ENCODE assay signal across 8 cellular contexts in genomic region chr5:35884125-35884788, GRCh38. TPM values are rescaled to one million over a fixed set of nuclear protein-coding genes. Genes with fewer than 3 reads are reported as not detected.
DNase-seq lines count a peak whose midpoint lies in the region; ATAC-seq and TF ChIP-seq lines count a peak whose summit lies in the region.

No MANE protein-coding gene starts in this region.

- H4K20me1 ChIP-seq in SK-N-SH (ENCODE audit: insufficient read depth): no peaks in the 10 kb centered on the region

- WGBS in SK-N-SH (ENCODE audit: low lambda C conversion rate): 19% methylated on average over 1 of the region's 1 CpG

- TF ChIP-seq EP300 in SK-N-SH (IDR thresholded peaks at IDR 0.05; ENCODE audit: borderline replicate concordance in 1 of 2, low read depth in 1 of 2, low read length in 1 of 2): peak; percentile 51 to 86; a peak in 2 of 4 replicates

- no peak overlapping the region for H3K9ac ChIP-seq in SK-N-SH

- H3K27me3 ChIP-seq in SK-N-SH (ENCODE audit: insufficient read depth): no peaks in the 10 kb centered on the region

- no peak for TF ChIP-seq RAD21 in SK-N-SH (IDR thresholded peaks at IDR 0.05; ENCODE audit: low read length)

- no peak for TF ChIP-seq CTCF in SK-N-SH (IDR thresholded peaks at IDR 0.05)

- no peak overlapping the region for H3K4me3 ChIP-seq in SK-N-SH (ENCODE audit: low read depth in 2 of 2, low read length in 1 of 2)

- ATAC-seq in HG03025 (IDR thresholded peaks at IDR 0.05; ENCODE audit: low FRiP score, unreplicated experiment): peak; percentile 88
- ATAC-seq in GM19324 (IDR thresholded peaks at IDR 0.05; ENCODE audit: low FRiP score, unreplicated experiment): no peak

- CTCF ChIA-PET in SK-N-SH (lab: Yijun Ruan, JAX): no interaction called here

- no peaks in the 10 kb centered on the region for H3K36me3 ChIP-seq in SK-N-SH (replicated peaks in 1 of 2; ENCODE audit: control insufficient read depth in 1 of 2, insufficient read depth in 2 of 2, low read length in 1 of 2)

- H3K4me1 ChIP-seq in SK-N-SH (ENCODE audit: control insufficient read depth in 1 of 2, insufficient read depth in 2 of 2, low read depth in 1 of 2, low read length in 1 of 2): peaks cover 0 to 13% of the 10 kb centered on the region in 2 experiments; a peak in 1 of 4 replicates

- no peaks in the 10 kb centered on the region for H3K9me3 ChIP-seq in SK-N-SH

- DNase-seq in GF-D8 (lab: John Stamatoyannopoulos, UW): peak; percentile 50
- DNase-seq in SK-N-SH: no peak
- peak; percentile 87 for DNase-seq in glomerular visceral epithelial cell (ENCODE audit: extremely low spot score)
- no peak for DNase-seq in cortex of kidney (lab: John Stamatoyannopoulos, UW)
- no peak for DNase-seq in NCI-H187 treated with DMSO at 0.1 percent for 48 hours (lab: John Stamatoyannopoulos, UW)
- DNase-seq in middle frontal gyrus (ENCODE audit: extremely low spot score, low spot score): no peak

- H3K4me2 ChIP-seq in SK-N-SH: 0 out of 2 replicates have a peak overlapping the region, but pooled peaks have one; percentile 9

- POLR2A ChIA-PET in SK-N-SH (lab: Yijun Ruan, JAX): no interaction called here

- H2AFZ ChIP-seq in SK-N-SH (ENCODE audit: low read depth): no peak overlapping the region

- peak overlapping the region; percentile 57 to 60 for H3K27ac ChIP-seq in SK-N-SH (ENCODE audit: low read depth in 2 of 2, low read length in 1 of 2)

- no peaks in the 10 kb centered on the region for H3K9me2 ChIP-seq in SK-N-SH

- H3K79me2 ChIP-seq in SK-N-SH (ENCODE audit: insufficient read depth): no peaks in the 10 kb centered on the region

- peaks cover 5% of the 10 kb centered on the region for H3F3A ChIP-seq in SK-N-SH (replicated peaks; ENCODE audit: insufficient read depth)

TF ChIP-seq in SK-N-SH, 30 proteins besides CTCF, POLR2A, EP300 and RAD21:
- peak; percentile 69 for TF ChIP-seq NFIC (IDR thresholded peaks at IDR 0.05; ENCODE audit: borderline replicate concordance)
- TF ChIP-seq CHD2 (IDR thresholded peaks at IDR 0.05; ENCODE audit: low read length, partially characterized antibody): no peak
- TF ChIP-seq JUND (IDR thresholded peaks at IDR 0.05): peak; percentile 89
- TF ChIP-seq TAF1 (IDR thresholded peaks at IDR 0.05; ENCODE audit: borderline replicate concordance, low read depth, low read length): no peak
- no peak for TF ChIP-seq POLR2AphosphoS5 (IDR thresholded peaks at IDR 0.05; ENCODE audit: low read depth, low read length)
- no peak for TF ChIP-seq FOXJ3 (CRISPR knock-in tag; IDR thresholded peaks at IDR 0.05)
- no peak for TF ChIP-seq REST (IDR thresholded peaks at IDR 0.05; ENCODE audit: low read depth, low read length)
- TF ChIP-seq FOSL2 (IDR thresholded peaks at IDR 0.05; ENCODE audit: borderline replicate concordance, low read depth): peak; percentile 83
- no peak for TF ChIP-seq EZH2phosphoT487 (IDR thresholded peaks at IDR 0.05; ENCODE audit: borderline replicate concordance, low read depth)
- TF ChIP-seq FOXM1 (IDR thresholded peaks at IDR 0.05; ENCODE audit: low read depth): no peak
- peak; percentile 39; the same call in 1 of the 2 replicates for TF ChIP-seq TEAD4 (IDR thresholded peaks at IDR 0.05; ENCODE audit: borderline replicate concordance, insufficient read depth)
- TF ChIP-seq PBX3 (IDR thresholded peaks at IDR 0.05): peak; percentile 81
- TF ChIP-seq GABPA (IDR thresholded peaks at IDR 0.05; ENCODE audit: low read depth): no peak
- no peak for TF ChIP-seq SIN3A (IDR thresholded peaks at IDR 0.05; ENCODE audit: borderline replicate concordance, low read depth, low read length)
- peak; percentile 70 for TF ChIP-seq TCF12 (IDR thresholded peaks at IDR 0.05)
- no peak for TF ChIP-seq YY1 (IDR thresholded peaks at IDR 0.05; ENCODE audit: low read depth)
- no peak for TF ChIP-seq ZBTB33 (IDR thresholded peaks at IDR 0.05; ENCODE audit: borderline replicate concordance, low read depth)
- peak; percentile 40; the same call in 1 of the 2 replicates for TF ChIP-seq RXRA (IDR thresholded peaks at IDR 0.05; ENCODE audit: borderline replicate concordance, low read depth)
- peak; percentile 78 for TF ChIP-seq MAX (IDR thresholded peaks at IDR 0.05; ENCODE audit: low read depth)
- no peak for TF ChIP-seq SMC3 (IDR thresholded peaks at IDR 0.05; ENCODE audit: low read depth, low read length)

RNA-seq across cellular contexts. Expression of gene IL7R, which starts 27.6 kb away (rescaled TPM):
- polyA plus RNA-seq in SK-N-SH (2012; rRNA removed): 3.0 and 4.5 TPM in 2 replicates
- polyA plus RNA-seq in SK-N-SH (2012; cell fraction: cytosol; rRNA removed): 3.8 and 3.9 TPM in 2 replicates
- polyA plus RNA-seq in SK-N-SH (2012; cell fraction: nucleus; rRNA removed): 3.3 and 4.0 TPM in 2 replicates

RNA-seq across cellular contexts. Expression of gene CAPSL, which starts 54.2 kb away (rescaled TPM):
- 0.23 and 0.31 TPM in 2 replicates for polyA plus RNA-seq in SK-N-SH (2012; rRNA removed)
- polyA plus RNA-seq in SK-N-SH (2012; cell fraction: cytosol; rRNA removed): 0.50 and 0.57 TPM in 2 replicates
- 0.13 and 0.23 TPM in 2 replicates for polyA plus RNA-seq in SK-N-SH (2012; cell fraction: nucleus; rRNA removed)

Comparison
In these comparisons a context has a peak if more than half of its experiments do, and no peak if none do; other contexts are left out.
1. DNase-seq: peak in GF-D8 (single experiment) and glomerular visceral epithelial cell (single experiment); none in SK-N-SH (single experiment), cortex of kidney (single experiment), NCI-H187 treated with DMSO at 0.1 percent for 48 hours (single experiment) and middle frontal gyrus (single experiment).